In the genomic region with DNA sequence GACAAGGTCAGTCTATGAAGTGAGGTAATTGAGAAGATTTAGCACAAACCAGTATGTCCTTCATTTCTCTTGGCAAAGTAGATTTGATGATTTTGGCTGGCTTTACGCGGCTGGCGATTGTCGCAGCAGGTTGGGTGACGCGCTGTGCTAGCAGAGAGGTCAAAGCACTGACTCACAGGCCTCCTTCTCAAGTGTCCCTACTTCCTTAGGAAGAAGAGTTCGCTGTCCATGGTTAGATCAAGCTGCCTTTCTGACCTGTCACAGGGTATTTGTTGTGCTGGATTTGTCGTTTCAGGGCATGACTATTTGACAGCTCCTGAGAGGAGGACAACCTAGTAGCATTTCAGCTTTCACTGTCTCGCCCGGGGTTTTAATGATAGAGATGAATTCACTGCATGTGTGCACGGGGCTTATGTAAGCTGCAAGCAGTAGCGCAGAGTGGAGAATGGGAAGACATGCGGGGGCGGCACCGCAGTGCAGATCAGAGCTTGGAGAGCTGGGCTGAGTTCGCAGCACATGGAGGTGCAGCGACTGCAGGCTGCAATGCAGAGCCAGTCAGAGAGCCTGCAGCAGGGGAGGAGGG, we compare ENCODE assay signal across 1 cellular context.
TF ChIP-seq lines count a peak whose summit lies in the region.

No MANE protein-coding gene starts in this region.

TF ChIP-seq in liver, 16 proteins besides CTCF, POLR2A, EP300 and RAD21:
- TF ChIP-seq, protein P1, sequence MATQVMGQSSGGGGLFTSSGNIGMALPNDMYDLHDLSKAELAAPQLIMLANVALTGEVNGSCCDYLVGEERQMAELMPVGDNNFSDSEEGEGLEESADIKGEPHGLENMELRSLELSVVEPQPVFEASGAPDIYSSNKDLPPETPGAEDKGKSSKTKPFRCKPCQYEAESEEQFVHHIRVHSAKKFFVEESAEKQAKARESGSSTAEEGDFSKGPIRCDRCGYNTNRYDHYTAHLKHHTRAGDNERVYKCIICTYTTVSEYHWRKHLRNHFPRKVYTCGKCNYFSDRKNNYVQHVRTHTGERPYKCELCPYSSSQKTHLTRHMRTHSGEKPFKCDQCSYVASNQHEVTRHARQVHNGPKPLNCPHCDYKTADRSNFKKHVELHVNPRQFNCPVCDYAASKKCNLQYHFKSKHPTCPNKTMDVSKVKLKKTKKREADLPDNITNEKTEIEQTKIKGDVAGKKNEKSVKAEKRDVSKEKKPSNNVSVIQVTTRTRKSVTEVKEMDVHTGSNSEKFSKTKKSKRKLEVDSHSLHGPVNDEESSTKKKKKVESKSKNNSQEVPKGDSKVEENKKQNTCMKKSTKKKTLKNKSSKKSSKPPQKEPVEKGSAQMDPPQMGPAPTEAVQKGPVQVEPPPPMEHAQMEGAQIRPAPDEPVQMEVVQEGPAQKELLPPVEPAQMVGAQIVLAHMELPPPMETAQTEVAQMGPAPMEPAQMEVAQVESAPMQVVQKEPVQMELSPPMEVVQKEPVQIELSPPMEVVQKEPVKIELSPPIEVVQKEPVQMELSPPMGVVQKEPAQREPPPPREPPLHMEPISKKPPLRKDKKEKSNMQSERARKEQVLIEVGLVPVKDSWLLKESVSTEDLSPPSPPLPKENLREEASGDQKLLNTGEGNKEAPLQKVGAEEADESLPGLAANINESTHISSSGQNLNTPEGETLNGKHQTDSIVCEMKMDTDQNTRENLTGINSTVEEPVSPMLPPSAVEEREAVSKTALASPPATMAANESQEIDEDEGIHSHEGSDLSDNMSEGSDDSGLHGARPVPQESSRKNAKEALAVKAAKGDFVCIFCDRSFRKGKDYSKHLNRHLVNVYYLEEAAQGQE (IDR thresholded peaks at IDR 0.05) = peak; percentile 92
- TF ChIP-seq, protein P2, sequence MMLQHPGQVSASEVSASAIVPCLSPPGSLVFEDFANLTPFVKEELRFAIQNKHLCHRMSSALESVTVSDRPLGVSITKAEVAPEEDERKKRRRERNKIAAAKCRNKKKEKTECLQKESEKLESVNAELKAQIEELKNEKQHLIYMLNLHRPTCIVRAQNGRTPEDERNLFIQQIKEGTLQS (IDR thresholded peaks at IDR 0.05) = no peak
